Comparison of ENCODE assay signal across 36 cellular contexts in genomic region chr3:149810846-149811245, GRCh38. TPM values are rescaled to one million over a fixed set of nuclear protein-coding genes. Genes with fewer than 3 reads are reported as not detected.
"Had no signal": no experiment of that assay in that cellular context is flagged by ENCODE, and none has a peak within 500 bp of the region (broad histone marks: within the 10 kb centered on the region; RNA-seq: fewer than 3 reads in every experiment).

No MANE protein-coding gene starts in this region.

- H2AFZ ChIP-seq: PC-9 had no signal

- H3K36me3 ChIP-seq: brain microvascular endothelial cell, MG63, SJCRH30 had no signal

- H3K27me3 ChIP-seq: brain microvascular endothelial cell, MG63, SJCRH30 had no signal

- H3K4me2 ChIP-seq: PC-9 had no signal

- H3K27ac ChIP-seq: brain microvascular endothelial cell, PC-9, SJCRH30, SK-N-MC had no signal

- H3K4me3 ChIP-seq: MG63, PC-9, SJCRH30, SK-N-MC had no signal

- DNase-seq: activated CD4-positive, alpha-beta memory T cell treated with anti-CD3 and anti-CD28 coated beads for 36 hours; activated CD4-positive, alpha-beta T cell treated with anti-CD3 and anti-CD28 coated beads for 36 hours; activated CD4-positive, alpha-beta T cell treated with anti-CD3 and anti-CD28 coated beads, Interleukin-2, amount 10 ng/mL, durations not matched to agents 7 days and 5 days; activated CD8-positive, alpha-beta memory T cell treated with anti-CD3 and anti-CD28 coated beads, Interleukin-2, amount 10 ng/mL, durations not matched to agents 7 days and 5 days; activated CD8-positive, alpha-beta memory T cell treated with anti-CD3 and anti-CD28 coated beads, Interleukin-2, amount 50 U/mL, for 48 hours; activated effector memory CD4-positive, alpha-beta T cell treated with anti-CD3 and anti-CD28 coated beads, Interleukin-2, amount 50 U/mL, for 16 hours; activated naive CD4-positive, alpha-beta T cell; activated naive CD4-positive, alpha-beta T cell treated with anti-CD3 and anti-CD28 coated beads, Interleukin-2, amount 50 U/mL, for 16 hours; activated naive CD8-positive, alpha-beta T cell treated with anti-CD3 and anti-CD28 coated beads for 36 hours; activated T-cell treated with anti-CD3 and anti-CD28 coated beads, Interleukin-2, amount 50 U/mL, for 72 hours; amniotic stem cell; aorta; brain microvascular endothelial cell; KBM-7; MG63; MV-4-11; NCI-H1092; NCI-H1436 treated with DMSO at 0.1 percent for 48 hours; NCI-H1694 treated with DMSO at 0.1 percent for 48 hours; NCI-H2029; NCI-H2171; NCI-H510A; NCI-H526; NCI-H748 treated with DMSO at 0.1 percent for 48 hours; NK-92 treated with Interleukin-12 subunit alpha and Interleukin-12 subunit beta, amount 100 ng/mL, for 24 hours; PC-9; SHP77; SJCRH30; T1000 had no signal

- H3K9me3 ChIP-seq: MG63, SJCRH30 had no signal

RNA-seq across cellular contexts. Expression of gene ANKUB1, which starts 18.5 kb away (rescaled TPM):
- total RNA-seq: activated CD4-positive, alpha-beta memory T cell treated with anti-CD3 and anti-CD28 coated beads for 36 hours; activated CD4-positive, alpha-beta T cell treated with anti-CD3 and anti-CD28 coated beads for 36 hours; activated CD4-positive, alpha-beta T cell treated with anti-CD3 and anti-CD28 coated beads, Interleukin-2, amount 10 ng/mL, durations not matched to agents 7 days and 5 days; activated CD8-positive, alpha-beta memory T cell treated with anti-CD3 and anti-CD28 coated beads, Interleukin-2, amount 10 ng/mL, durations not matched to agents 7 days and 5 days; activated naive CD8-positive, alpha-beta T cell treated with anti-CD3 and anti-CD28 coated beads for 36 hours; activated T-cell treated with anti-CD3 and anti-CD28 coated beads, Interleukin-2, amount 50 U/mL, for 72 hours; activated T-helper 17 cell treated with anti-CD3 and anti-CD28 coated beads, Interleukin-2, amount 50 U/mL, for 72 hours; aorta; cardiac septum; OCI-LY7; PC-9; SJCRH30; T-helper 1 cell treated with Interleukin-12 subunit alpha and Interleukin-12 subunit beta and Interleukin-4 antibody, amounts not matched to agents 30 ng/mL and 1 ng/mL, for 36 hours; T-helper 2 cell treated with Interferon-gamma antibody and Interleukin-4, amounts not matched to agents 100 ng/mL and 5 ng/mL, for 36 hours; WTC11 had no signal
- polyA plus RNA-seq: aorta had no signal
